ENCODE assay signal across 10 cellular contexts in the genomic region with DNA sequence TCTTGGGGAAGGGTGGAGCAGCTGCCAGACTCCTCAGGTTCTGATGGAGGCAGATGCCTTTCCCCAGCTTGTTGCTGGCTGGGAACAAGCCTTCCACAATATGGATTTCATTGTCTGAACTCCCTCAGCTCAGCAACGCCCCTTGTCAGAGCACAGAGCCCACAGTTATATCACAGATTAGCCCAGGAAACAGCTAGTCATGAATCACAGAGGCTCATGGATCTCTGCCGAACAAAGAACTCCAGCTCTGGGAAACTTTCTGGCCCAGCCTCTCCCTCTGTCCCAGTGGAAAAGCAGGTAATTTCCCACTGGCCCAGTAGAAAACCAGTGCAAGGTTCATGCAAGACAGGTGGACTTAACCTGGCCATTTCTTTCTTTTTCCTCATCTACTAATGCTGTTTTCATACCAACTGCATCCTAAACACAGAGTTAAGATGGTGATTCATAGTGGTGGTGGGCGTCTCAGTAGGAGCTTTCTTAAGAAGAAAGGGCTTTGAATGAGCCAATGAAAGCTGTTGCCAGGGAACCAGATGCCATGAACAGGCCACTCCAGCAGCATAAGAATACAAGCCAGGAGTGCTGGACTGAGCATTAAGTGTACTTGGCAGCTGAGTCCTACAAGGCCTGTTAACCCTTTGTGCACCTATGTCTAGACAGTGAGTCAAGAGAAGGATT. TPM values are rescaled to one million over a fixed set of nuclear protein-coding genes. Genes with fewer than 3 reads are reported as not detected.
DNase-seq lines count a peak whose midpoint lies in the region; FAIRE-seq and TF ChIP-seq lines count a peak whose summit lies in the region.
"Had no signal": no experiment of that assay in that cellular context is flagged by ENCODE, and none has a peak within 500 bp of the region (broad histone marks: within the 10 kb centered on the region; RNA-seq: fewer than 3 reads in every experiment).

No MANE protein-coding gene starts in this region.

- no peak overlapping the region for H2BK5ac ChIP-seq in trophoblast cell (ENCODE audit: low read depth, low read length, poor library complexity)

- no peak overlapping the region for H3K27ac ChIP-seq in trophoblast cell (ENCODE audit: low read depth, low read length)

- no peak overlapping the region for H3K4me2 ChIP-seq in trophoblast cell (ENCODE audit: low read length)

- H3K27me3 ChIP-seq in trophoblast cell (ENCODE audit: insufficient read depth, low read length), result no peaks in the 10 kb centered on the region

- TF ChIP-seq CTCF in brain (conservative IDR thresholded peaks at IDR 0.05) (no peak), D721Med (IDR thresholded peaks at IDR 0.05; ENCODE audit: insufficient read depth, missing control alignments) (no peak)

- no CpG with 5 or more reads among the region's 3 CpGs for WGBS in trophoblast cell (ENCODE audit: extremely low coverage, insufficient coverage, insufficient read length)

- H4K91ac ChIP-seq in trophoblast cell (ENCODE audit: low read depth, low read length), result no peak overlapping the region

- no peak overlapping the region for H2BK120ac ChIP-seq in trophoblast cell (ENCODE audit: insufficient read depth, low read length, poor library complexity)

- no peak overlapping the region for H4K12ac ChIP-seq in trophoblast cell (ENCODE audit: low read depth, low read length)

- no peaks in the 10 kb centered on the region for H3K36me3 ChIP-seq in trophoblast cell (ENCODE audit: control insufficient read depth in 1 of 2, insufficient read depth in 2 of 2, low read length in 2 of 2)

- H3K27ac Mint-ChIP-seq in brain, result peak overlapping the region; percentile 98 to 99 (median 99)
- H3K27ac Mint-ChIP-seq: stimulated activated naive CD8-positive, alpha-beta T cell treated with anti-CD3 and anti-CD28 coated beads, Interleukin-15, Interleukin-2, amounts not matched to agents 100 ng/mL and 50 ng/mL, for 24 hours had no signal

- H3K23ac ChIP-seq in trophoblast cell (ENCODE audit: low read length), result no peak overlapping the region

- no peak overlapping the region for H2AK5ac ChIP-seq in trophoblast cell (ENCODE audit: low read length)

- H3K9me3 Mint-ChIP-seq in brain, result peaks cover 0 to 3% (median 0%) of the 10 kb centered on the region in 5 experiments
- H3K9me3 Mint-ChIP-seq: stimulated activated naive CD8-positive, alpha-beta T cell treated with anti-CD3 and anti-CD28 coated beads, Interleukin-15, Interleukin-2, amounts not matched to agents 100 ng/mL and 50 ng/mL, for 24 hours had no signal

- no peaks in the 10 kb centered on the region for H3K27me3 Mint-ChIP-seq in brain

- H3K36me3 Mint-ChIP-seq in brain, result no peaks in the 10 kb centered on the region

- H3K18ac ChIP-seq in trophoblast cell (ENCODE audit: low read length), result no peak overlapping the region

- H3K9ac ChIP-seq in trophoblast cell (ENCODE audit: low read length), result no peak overlapping the region

- H3K4ac ChIP-seq in trophoblast cell (ENCODE audit: low read depth, low read length), result no peak overlapping the region

- DNase-seq in stimulated activated CD4-positive, alpha-beta T cell treated with anti-CD3 and anti-CD28 coated beads, Interleukin-15, amount 100 ng/mL, for 24 hours, result peak; percentile 8
- no peak for DNase-seq in stimulated activated CD4-positive, alpha-beta T cell treated with anti-CD3 and anti-CD28 coated beads, Interleukin-2, amount 100 ng/mL, for 24 hours
- DNase-seq in kidney tubule cell (ENCODE audit: low spot score), result peak; percentile 66
- peak; percentile 41 for DNase-seq in urothelium cell line (ENCODE audit: low spot score)
- no peak for DNase-seq in trophoblast cell
- DNase-seq in activated CD8-positive, alpha-beta memory T cell treated with anti-CD3 and anti-CD28 coated beads for 24 hours, result no peak
- DNase-seq in D721Med (ENCODE audit: insufficient read length, low spot score), result no peak

- no peaks in the 10 kb centered on the region for H3K79me1 ChIP-seq in trophoblast cell (ENCODE audit: low read length)

- H3K9me3 ChIP-seq in trophoblast cell (ENCODE audit: insufficient read depth, low read depth, low read length), result no peaks in the 10 kb centered on the region

- no peaks in the 10 kb centered on the region for H3K4me1 ChIP-seq in trophoblast cell (ENCODE audit: control insufficient read depth in 1 of 2, insufficient read depth in 2 of 2, low read length in 2 of 2)

- no peaks in the 10 kb centered on the region for H3K79me2 ChIP-seq in trophoblast cell (ENCODE audit: control insufficient read depth, insufficient read depth, low read length, poor library complexity)

- FAIRE-seq in urothelium cell line (lab: Jason Lieb, UNC) (no peak), D721Med (lab: Jason Lieb, UNC) (no peak)
- FAIRE-seq: G401.6 had no signal

- H3K14ac ChIP-seq in trophoblast cell (ENCODE audit: low read length), result no peak overlapping the region

- no peak overlapping the region for H4K8ac ChIP-seq in trophoblast cell (ENCODE audit: low read depth, low read length)

- peaks cover 57% of the 10 kb centered on the region for H3K4me1 Mint-ChIP-seq in brain

- no peak overlapping the region for H2AFZ ChIP-seq in trophoblast cell (ENCODE audit: insufficient read depth, low read length, poor library complexity)

- no peak overlapping the region for H3K4me3 ChIP-seq in trophoblast cell (ENCODE audit: low read depth, low read length)

- no peak overlapping the region for H2BK12ac ChIP-seq in trophoblast cell (ENCODE audit: low read length)

- H3K4me3 Mint-ChIP-seq in brain, result peak overlapping the region; percentile 70 to 80 (median 74)
- H3K4me3 Mint-ChIP-seq: stimulated activated naive CD8-positive, alpha-beta T cell treated with anti-CD3 and anti-CD28 coated beads, Interleukin-15, Interleukin-2, amounts not matched to agents 100 ng/mL and 50 ng/mL, for 24 hours had no signal

RNA-seq across cellular contexts. Expression of a gene that starts 8.7 kb away (rescaled TPM):
- polyA plus RNA-seq in brain (ENCODE audit: insufficient read depth, low read depth, low replicate concordance), result 0.42 TPM
- polyA plus RNA-seq in trophoblast cell (2013), result not detected in 2 replicates

RNA-seq across cellular contexts. Expression of a gene that starts 30.7 kb away (rescaled TPM):
- polyA plus RNA-seq in brain (ENCODE audit: insufficient read depth, low read depth, low replicate concordance), result 5.3 TPM
- 8.7 and 9.3 TPM in 2 replicates for polyA plus RNA-seq in trophoblast cell (2013)

Comparison
In these comparisons a context has a peak if more than half of its experiments do, and no peak if none do; other contexts are left out.
1. DNase-seq: peak in stimulated activated CD4-positive, alpha-beta T cell treated with anti-CD3 and anti-CD28 coated beads, Interleukin-15, amount 100 ng/mL, for 24 hours (single experiment), kidney tubule cell (single experiment) and urothelium cell line (single experiment); none in stimulated activated CD4-positive, alpha-beta T cell treated with anti-CD3 and anti-CD28 coated beads, Interleukin-2, amount 100 ng/mL, for 24 hours (0 of 2), trophoblast cell (0 of 2), activated CD8-positive, alpha-beta memory T cell treated with anti-CD3 and anti-CD28 coated beads for 24 hours (single experiment) and D721Med (single experiment).